ENCODE assay signal across 8 cellular contexts in genomic region chr4:24471623-24472510, GRCh38.
A peak's percentile ranks its signal among the peaks of the same experiment; 100 is the strongest.
DNase-seq lines count a peak whose midpoint lies in the region; ATAC-seq, FAIRE-seq and TF ChIP-seq lines count a peak whose summit lies in the region.

No MANE protein-coding gene starts in this region.

- peaks cover 48 to 81% of the 10 kb centered on the region in 2 donors for H3K27me3 Mint-ChIP-seq in natural killer cell treated with Interleukin-12 subunit alpha and Interleukin-12 subunit beta and Interleukin-15 and Interleukin-18, amount 100 ng/mL, for 72 hours

- DNase-seq in NCI-H345 (lab: John Stamatoyannopoulos, UW): peak; percentile 7
- DNase-seq in NCI-H345 treated with DMSO at 0.1 percent for 48 hours (lab: John Stamatoyannopoulos, UW; ENCODE audit: unreplicated experiment): no peak
- DNase-seq in T1000 (lab: John Stamatoyannopoulos, UW): peak; percentile 46
- no peak for DNase-seq in endothelial cell of umbilical vein (ENCODE audit: low read depth, low spot score)
- no peak for DNase-seq in natural killer cell treated with Interleukin-12 subunit alpha and Interleukin-12 subunit beta and Interleukin-15 and Interleukin-18, amount 100 ng/mL, for 72 hours (ENCODE audit: low spot score)
- DNase-seq in cerebellar nuclear complex (lab: John Stamatoyannopoulos, UW): no peak
- no peak for DNase-seq in globus pallidus (ENCODE audit: low spot score)

- CTCF ChIA-PET in endothelial cell of umbilical vein (lab: Charles Lee): interaction anchor here (1.1 to 2.5 kb wide), 7 partner anchors 16 to 841 kb away, joined by 4 to 11 read pairs (median 6); partner anchors contain the start of gene ZCCHC4

- H3K9me3 Mint-ChIP-seq in natural killer cell treated with Interleukin-12 subunit alpha and Interleukin-12 subunit beta and Interleukin-15 and Interleukin-18, amount 100 ng/mL, for 72 hours: no peaks in the 10 kb centered on the region

- dilution Hi-C loops in endothelial cell of umbilical vein (cut with MboI; ENCODE audit: extremely low pct_ligation_motif_present, low sequenced_read_pairs): no loop called here

- peak overlapping the region; percentile 85 for H3K4me3 Mint-ChIP-seq in natural killer cell treated with Interleukin-12 subunit alpha and Interleukin-12 subunit beta and Interleukin-15 and Interleukin-18, amount 100 ng/mL, for 72 hours

- no peak for TF ChIP-seq CTCF in endothelial cell of umbilical vein (IDR thresholded peaks at IDR 0.05; ENCODE audit: extremely low read depth in 1 of 2, insufficient read depth in 1 of 2, low read depth in 1 of 2, low read length in 2 of 2)

- peaks cover 21 to 27% of the 10 kb centered on the region in 2 donors for H3K4me1 Mint-ChIP-seq in natural killer cell treated with Interleukin-12 subunit alpha and Interleukin-12 subunit beta and Interleukin-15 and Interleukin-18, amount 100 ng/mL, for 72 hours (ENCODE audit: low read depth in 2 of 2)

- no peak overlapping the region for H3K9ac ChIP-seq in endothelial cell of umbilical vein (replicated peaks; ENCODE audit: extremely low read depth, insufficient read depth, low read length)

- no peak overlapping the region for H3K27ac Mint-ChIP-seq in natural killer cell treated with Interleukin-12 subunit alpha and Interleukin-12 subunit beta and Interleukin-15 and Interleukin-18, amount 100 ng/mL, for 72 hours

- H2AFZ ChIP-seq in endothelial cell of umbilical vein (ENCODE audit: low read depth, low read length): peak overlapping the region; percentile 20

- no peaks in the 10 kb centered on the region for H3K9me3 ChIP-seq in endothelial cell of umbilical vein (replicated peaks; ENCODE audit: control insufficient read depth, insufficient read depth, low read length)

- no peaks in the 10 kb centered on the region for H3K9me1 ChIP-seq in endothelial cell of umbilical vein (replicated peaks; ENCODE audit: control insufficient read depth, extremely low read depth, insufficient read depth, low read length)

- H3K4me3 ChIP-seq in endothelial cell of umbilical vein (replicated peaks in 1 of 3; ENCODE audit: insufficient read depth in 1 of 3, low read depth in 1 of 3, low read length in 3 of 3): peak overlapping the region; percentile 19 to 42 (median 33)

- peaks cover 15% of the 10 kb centered on the region for H3K4me1 ChIP-seq in endothelial cell of umbilical vein (ENCODE audit: control insufficient read depth, extremely low read depth, insufficient read depth, low read length)

- BruUV-seq in endothelial cell of umbilical vein (replicated peaks; lab: Mats Ljungman, UMichigan): no TSS peak

- no peaks in the 10 kb centered on the region for H4K20me1 ChIP-seq in endothelial cell of umbilical vein (replicated peaks; ENCODE audit: control insufficient read depth, extremely low read depth, insufficient read depth, low read length)

- H3K36me3 Mint-ChIP-seq in natural killer cell treated with Interleukin-12 subunit alpha and Interleukin-12 subunit beta and Interleukin-15 and Interleukin-18, amount 100 ng/mL, for 72 hours: no peaks in the 10 kb centered on the region

- intact Hi-C loops in endothelial cell of umbilical vein (cut with micrococcal nuclease): loop anchor here (2.0 to 5.0 kb wide), 2 partner anchors 111 to 520 kb away; no protein-coding TSS in a partner anchor

- peaks cover 35 to 47% of the 10 kb centered on the region in 2 experiments for H3K27me3 ChIP-seq in endothelial cell of umbilical vein (ENCODE audit: control insufficient read depth in 2 of 2, insufficient read depth in 2 of 2, low read length in 2 of 2)

- H3K36me3 ChIP-seq in endothelial cell of umbilical vein (ENCODE audit: control insufficient read depth in 2 of 2, extremely low read depth in 1 of 2, insufficient read depth in 2 of 2, low read length in 2 of 2): no peaks in the 10 kb centered on the region

- no peaks in the 10 kb centered on the region for H3K79me2 ChIP-seq in endothelial cell of umbilical vein (ENCODE audit: control insufficient read depth, insufficient read depth, low read length)

- H3K4me2 ChIP-seq in endothelial cell of umbilical vein (ENCODE audit: insufficient read depth, low read length): peak overlapping the region; percentile 75

- POLR2A ChIA-PET in endothelial cell of umbilical vein (lab: Charles Lee): interaction anchor here (0.6 kb wide), 1 partner anchor 23 kb away, joined by 3 read pairs; no protein-coding TSS in a partner anchor

- no peak for TF ChIP-seq POLR2A in endothelial cell of umbilical vein (IDR thresholded peaks at IDR 0.05; ENCODE audit: low read depth, low read length)

- no peak overlapping the region for H3K27ac ChIP-seq in endothelial cell of umbilical vein (ENCODE audit: insufficient read depth, low read depth, low read length)

- peak in 1 of 2 donors; percentile 7 for ATAC-seq in natural killer cell treated with Interleukin-12 subunit alpha and Interleukin-12 subunit beta and Interleukin-15 and Interleukin-18, amount 100 ng/mL, for 72 hours
- no peak for ATAC-seq in HG02870 (IDR thresholded peaks at IDR 0.05; ENCODE audit: unreplicated experiment)

- no peak for FAIRE-seq in endothelial cell of umbilical vein (lab: Jason Lieb, UNC)

TF ChIP-seq in endothelial cell of umbilical vein, 7 proteins besides CTCF, POLR2A, EP300 and RAD21:
- TF ChIP-seq JUN (IDR thresholded peaks at IDR 0.05; ENCODE audit: borderline replicate concordance, insufficient read depth, insufficient read length, low read depth): no peak
- TF ChIP-seq FOS (IDR thresholded peaks at IDR 0.05; ENCODE audit: borderline replicate concordance, insufficient read depth, low read length): no peak
- peak; percentile 8 for TF ChIP-seq EZH2 (IDR thresholded peaks at IDR 0.05; ENCODE audit: borderline replicate concordance, low read depth, low read length, severe bottlenecking)

Comparison
In these comparisons a context has a peak if more than half of its experiments do, and no peak if none do; other contexts are left out.
1. DNase-seq: peak in NCI-H345 (single experiment) and T1000 (single experiment); none in NCI-H345 treated with DMSO at 0.1 percent for 48 hours (single experiment), endothelial cell of umbilical vein (single experiment), natural killer cell treated with Interleukin-12 subunit alpha and Interleukin-12 subunit beta and Interleukin-15 and Interleukin-18, amount 100 ng/mL, for 72 hours (single experiment), cerebellar nuclear complex (0 of 2) and globus pallidus (single experiment).